13 cellular contexts compared by ENCODE assay signal in genomic region chrX:154886789-154887221, GRCh38. TPM values are rescaled to one million over a fixed set of nuclear protein-coding genes. Genes with fewer than 3 reads are reported as not detected.
DNase-seq lines count a peak whose midpoint lies in the region; ATAC-seq and TF ChIP-seq lines count a peak whose summit lies in the region.
"Not testable (repeated sequence)": the region's sequence is repeated elsewhere in the genome, so short reads cannot be mapped to it uniquely, and the experiment has no call there.
"Had no signal": no experiment of that assay in that cellular context is flagged by ENCODE, and none has a peak within 500 bp of the region (broad histone marks: within the 10 kb centered on the region; RNA-seq: fewer than 3 reads in every experiment).

No MANE protein-coding gene starts in this region.

- H3K27me3 ChIP-seq in heart right ventricle: not testable (repeated sequence)

- H3K4me3 ChIP-seq in heart right ventricle: not testable (repeated sequence)

- not testable (repeated sequence) for H3K9me3 ChIP-seq in heart right ventricle

- DNase-seq in heart right ventricle; sciatic nerve (ENCODE audit: low spot score): not testable (repeated sequence)

- TF ChIP-seq CTCF in heart right ventricle (IDR thresholded peaks at IDR 0.05): not testable (repeated sequence)

- H3K36me3 ChIP-seq in heart right ventricle: not testable (repeated sequence)

- H3K27ac ChIP-seq in heart right ventricle: not testable (repeated sequence)

- intact Hi-C loops in heart right ventricle (cut with DNase I); sciatic nerve (cut with DNase I): not testable (repeated sequence)

- not testable (repeated sequence) for H3K4me1 ChIP-seq in heart right ventricle

- ATAC-seq in GM18505 (IDR thresholded peaks at IDR 0.05; ENCODE audit: unreplicated experiment) (peak; percentile 52), GM19397 (IDR thresholded peaks at IDR 0.05; ENCODE audit: unreplicated experiment) (peak; percentile 49), GM21737 (IDR thresholded peaks at IDR 0.05; ENCODE audit: unreplicated experiment) (peak; percentile 48), HG02970 (IDR thresholded peaks at IDR 0.05; ENCODE audit: low FRiP score, unreplicated experiment) (peak; percentile 53), HG03432 (IDR thresholded peaks at IDR 0.05; ENCODE audit: unreplicated experiment) (peak; percentile 56), heart right ventricle (peak; percentile 56 to 73 (median 66)), sciatic nerve (peak; percentile 59)
- ATAC-seq in activated CD4-positive, CD25-positive, alpha-beta regulatory T cell treated with anti-CD3 and anti-CD28 coated beads, Interleukin-2, amount 50 U/mL, for 24 hours: peak; percentile 46 to 49

- TF ChIP-seq POLR2A in GM18505 (IDR thresholded peaks at IDR 0.05; ENCODE audit: borderline replicate concordance, extremely low read depth, insufficient read depth, insufficient read length): not testable (repeated sequence)

- WGBS in heart right ventricle, 2 donors: no CpG with 5 or more reads among the region's 62 CpGs

RNA-seq across cellular contexts. Expression of gene F8A1, which starts 0.7 kb away (rescaled TPM):
- 10 to 100 TPM; 16.1 to 34.3 (median 26.9) TPM for total RNA-seq in heart right ventricle
- polyA plus RNA-seq in heart right ventricle: 10 to 100 TPM; 13.9 to 41.5 TPM
- 24.1 TPM for total RNA-seq in sciatic nerve

RNA-seq across cellular contexts. Expression of gene SMIM9, which starts 52.3 kb away (rescaled TPM):
- total RNA-seq in heart right ventricle: under 1 TPM in 3 of 10 donors, not detected in 7; 0.28 to 0.47 (median 0.28) TPM
- not detected for polyA plus RNA-seq in heart right ventricle
- not detected for total RNA-seq in sciatic nerve
- total RNA-seq: H4; HT1080; osteoblast; skeletal muscle tissue; T-helper 1 cell treated with Interleukin-12 subunit alpha and Interleukin-12 subunit beta and Interleukin-4 antibody, amounts not matched to agents 30 ng/mL and 1 ng/mL, for 36 hours had no signal
